ENCODE assay signal across 30 cellular contexts in genomic region chr5:72226950-72227349, GRCh38.
DNase-seq lines count a peak whose midpoint lies in the region; ATAC-seq, FAIRE-seq and TF ChIP-seq lines count a peak whose summit lies in the region.
"Had no signal": no experiment of that assay in that cellular context is flagged by ENCODE, and none has a peak within 500 bp of the region (broad histone marks: within the 10 kb centered on the region; RNA-seq: fewer than 3 reads in every experiment).

No MANE protein-coding gene starts in this region.

- no peaks in the 10 kb centered on the region for H3F3A ChIP-seq in Loucy (ENCODE audit: low read depth)
- peaks cover 11% of the 10 kb centered on the region for H3F3A ChIP-seq in GM23248 (ENCODE audit: insufficient read depth)

- H3K27me3 Mint-ChIP-seq in astrocyte (ENCODE audit: low read depth, unreplicated experiment) (no peaks in the 10 kb centered on the region), HFFc6 (ENCODE audit: insufficient read depth) (no peaks in the 10 kb centered on the region; the same call in 1 of the 2 replicates)
- H3K27me3 Mint-ChIP-seq: activated CD4-positive, alpha-beta memory T cell treated with anti-CD3 and anti-CD28 coated beads for 36 hours had no signal

- H4K20me1 ChIP-seq in Loucy (ENCODE audit: insufficient read depth, low read length, poor library complexity, severe bottlenecking) (peaks cover 42% of the 10 kb centered on the region), astrocyte (ENCODE audit: insufficient read depth, low read length) (no peaks in the 10 kb centered on the region), GM23248 (ENCODE audit: insufficient read depth) (no peaks in the 10 kb centered on the region)

- peaks cover 56% of the 10 kb centered on the region for H3K4me1 ChIP-seq in Loucy (ENCODE audit: insufficient read depth, low read length, poor library complexity, severe bottlenecking)
- H3K4me1 ChIP-seq in astrocyte (ENCODE audit: insufficient read depth, low read length), result peaks cover 22% of the 10 kb centered on the region
- H3K4me1 ChIP-seq in heart right ventricle, result peaks cover 0 to 32% (median 5%) of the 10 kb centered on the region in 9 donors
- peaks cover 14% of the 10 kb centered on the region for H3K4me1 ChIP-seq in GM23248 (ENCODE audit: insufficient read depth)
- peaks cover 0 to 8% (median 4%) of the 10 kb centered on the region in 4 donors for H3K4me1 ChIP-seq in sigmoid colon
- H3K4me1 ChIP-seq: BE2C, breast epithelium, transverse colon had no signal

- no peak for DNase-seq in astrocyte (ENCODE audit: low read depth)
- DNase-seq in heart right ventricle, result peak in 1 of 2 donors; percentile 17
- peak; percentile 86 for DNase-seq in pons (ENCODE audit: low spot score)
- no peak for DNase-seq in GM23248
- no peak for DNase-seq in NCI-H446 treated with DMSO at 0.1 percent for 48 hours (lab: John Stamatoyannopoulos, UW)
- no peak for DNase-seq in HFFc6
- DNase-seq in sigmoid colon, result no peak
- DNase-seq: activated CD4-positive, alpha-beta memory T cell treated with anti-CD3 and anti-CD28 coated beads for 36 hours; activated CD4-positive, CD25-positive, alpha-beta regulatory T cell; activated CD8-positive, alpha-beta memory T cell treated with anti-CD3 and anti-CD28 coated beads, Interleukin-2, amount 50 U/mL, for 48 hours; activated naive CD4-positive, alpha-beta T cell treated with anti-CD3 and anti-CD28 coated beads, Interleukin-2, amount 50 U/mL, for 16 hours; amniotic stem cell; BE2C; DMS79; foreskin keratinocyte; GF-D8; HCEC 1CT; mesendoderm; NCI-H1436; NCI-H774; SHP77; stimulated activated CD4-positive, alpha-beta T cell treated with anti-CD3 and anti-CD28 coated beads, Interleukin-2, amount 100 ng/mL, for 24 hours; stomach; transverse colon had no signal

- H3K9ac ChIP-seq in Loucy (ENCODE audit: low read depth, low read length, poor library complexity, severe bottlenecking) (no peak overlapping the region), astrocyte (ENCODE audit: low read length) (no peak overlapping the region), GM23248 (no peak overlapping the region)
- H3K9ac ChIP-seq: KMS-11 had no signal

- TF ChIP-seq CTCF in Loucy (conservative IDR thresholded peaks at IDR 0.05; ENCODE audit: low read length), result no peak
- no peak for TF ChIP-seq CTCF in astrocyte (IDR thresholded peaks at IDR 0.05; ENCODE audit: insufficient read depth, low read depth, low read length)
- no peak for TF ChIP-seq CTCF in heart right ventricle (IDR thresholded peaks at IDR 0.05)
- TF ChIP-seq CTCF in HFFc6 (IDR thresholded peaks at IDR 0.05), result no peak
- no peak for TF ChIP-seq CTCF in sigmoid colon (IDR thresholded peaks at IDR 0.05)

- in situ Hi-C loops in GM23248 (cut with MboI), result no loop called here

- TF ChIP-seq POLR2A in sigmoid colon (IDR thresholded peaks at IDR 0.05), result no peak

- H3K79me2 ChIP-seq in Loucy (ENCODE audit: insufficient read depth, low read length), result no peaks in the 10 kb centered on the region
- H3K79me2 ChIP-seq in astrocyte (ENCODE audit: insufficient read depth, low read length), result no peaks in the 10 kb centered on the region
- H3K79me2 ChIP-seq in GM23248 (ENCODE audit: insufficient read depth), result no peaks in the 10 kb centered on the region
- H3K79me2 ChIP-seq: hepatocyte had no signal

- no peak for FAIRE-seq in astrocyte (lab: Jason Lieb, UNC)

- intact Hi-C loops in heart right ventricle (cut with DNase I) (no loop called here), sigmoid colon (cut with DNase I) (no loop called here)

- H3K9me2 ChIP-seq in Loucy (replicated peaks; ENCODE audit: low read depth, low read length), result no peaks in the 10 kb centered on the region
- H3K9me2 ChIP-seq in GM23248 (ENCODE audit: insufficient read depth), result no peaks in the 10 kb centered on the region

- H3K4me3 ChIP-seq in Loucy (ENCODE audit: low read length, poor library complexity, severe bottlenecking) (no peak overlapping the region), astrocyte (ENCODE audit: insufficient read depth, low read depth, low read length) (no peak overlapping the region), heart right ventricle (no peak overlapping the region), GM23248 (no peak overlapping the region), sigmoid colon (no peak overlapping the region)
- H3K4me3 ChIP-seq: breast epithelium, coronary artery, esophagus muscularis mucosa, hepatocyte, stomach, transverse colon had no signal

- H3K27ac ChIP-seq in astrocyte (ENCODE audit: low read depth, low read length) (no peak overlapping the region), heart right ventricle (peak overlapping the region in 7 of 10 donors; percentile 21 to 59 (median 52)), GM23248 (no peak overlapping the region), sigmoid colon (no peak overlapping the region)
- H3K27ac ChIP-seq: breast epithelium, coronary artery, esophagus muscularis mucosa, foreskin keratinocyte, hepatocyte, KMS-11, stomach, transverse colon had no signal

- no peak for TF ChIP-seq EP300 in sigmoid colon (IDR thresholded peaks at IDR 0.05)

- no peaks in the 10 kb centered on the region for H3K27me3 ChIP-seq in Loucy (ENCODE audit: insufficient read depth, low read length, poor library complexity, severe bottlenecking)
- no peaks in the 10 kb centered on the region for H3K27me3 ChIP-seq in astrocyte (ENCODE audit: insufficient read depth, low read length)
- H3K27me3 ChIP-seq in heart right ventricle, result no peaks in the 10 kb centered on the region
- no peaks in the 10 kb centered on the region for H3K27me3 ChIP-seq in GM23248 (replicated peaks; ENCODE audit: insufficient read depth)
- no peaks in the 10 kb centered on the region for H3K27me3 ChIP-seq in sigmoid colon
- H3K27me3 ChIP-seq: BE2C, breast epithelium, esophagus muscularis mucosa, foreskin keratinocyte, hepatocyte, stomach, transverse colon had no signal

- peaks cover 54% of the 10 kb centered on the region for H3K36me3 ChIP-seq in Loucy (ENCODE audit: insufficient read depth, low read length)
- peaks cover 33% of the 10 kb centered on the region for H3K36me3 ChIP-seq in astrocyte (ENCODE audit: insufficient read depth, low read length)
- peaks cover 0 to 90% (median 29%) of the 10 kb centered on the region in 9 donors for H3K36me3 ChIP-seq in heart right ventricle
- H3K36me3 ChIP-seq in GM23248 (ENCODE audit: low read depth), result peaks cover 19% of the 10 kb centered on the region
- H3K36me3 ChIP-seq in sigmoid colon, result peaks cover 0 to 60% (median 9%) of the 10 kb centered on the region in 4 donors
- H3K36me3 ChIP-seq: breast epithelium had no signal

- H3K4me3 Mint-ChIP-seq in astrocyte (ENCODE audit: unreplicated experiment), result no peak overlapping the region
- H3K4me3 Mint-ChIP-seq in HFFc6, result no peak overlapping the region
- H3K4me3 Mint-ChIP-seq: activated CD4-positive, alpha-beta memory T cell treated with anti-CD3 and anti-CD28 coated beads for 36 hours had no signal

- H3K36me3 Mint-ChIP-seq in astrocyte (ENCODE audit: low read depth, unreplicated experiment) (peaks cover 15% of the 10 kb centered on the region), HFFc6 (ENCODE audit: low read depth) (peaks cover 64% of the 10 kb centered on the region)

- H3K27ac Mint-ChIP-seq in astrocyte (ENCODE audit: unreplicated experiment) (peak overlapping the region; percentile 43), HFFc6 (no peak overlapping the region)
- H3K27ac Mint-ChIP-seq: activated CD4-positive, alpha-beta memory T cell treated with anti-CD3 and anti-CD28 coated beads for 36 hours had no signal

- peak overlapping the region; percentile 4 for H3K4me2 ChIP-seq in Loucy (ENCODE audit: low read depth, low read length, poor library complexity, severe bottlenecking)
- no peak overlapping the region for H3K4me2 ChIP-seq in astrocyte (ENCODE audit: low read length)
- H3K4me2 ChIP-seq in GM23248 (ENCODE audit: unreplicated experiment), result no peak overlapping the region
- H3K4me2 ChIP-seq: hepatocyte, KMS-11 had no signal

- no peaks in the 10 kb centered on the region for H3K9me3 ChIP-seq in Loucy (ENCODE audit: insufficient read depth, low read depth, low read length)
- no peaks in the 10 kb centered on the region for H3K9me3 ChIP-seq in astrocyte (ENCODE audit: insufficient read depth, low read depth, low read length)
- no peaks in the 10 kb centered on the region for H3K9me3 ChIP-seq in heart right ventricle
- no peaks in the 10 kb centered on the region for H3K9me3 ChIP-seq in GM23248 (ENCODE audit: low read depth)
- no peaks in the 10 kb centered on the region for H3K9me3 ChIP-seq in sigmoid colon
- H3K9me3 ChIP-seq: BE2C, breast epithelium, esophagus muscularis mucosa, stomach, transverse colon had no signal

- H3K4me1 Mint-ChIP-seq in astrocyte (ENCODE audit: low read depth, unreplicated experiment) (peaks cover 31% of the 10 kb centered on the region), HFFc6 (ENCODE audit: low read depth) (peaks cover 19% of the 10 kb centered on the region)

- no peaks in the 10 kb centered on the region for H3K9me3 Mint-ChIP-seq in astrocyte (ENCODE audit: unreplicated experiment)
- H3K9me3 Mint-ChIP-seq in HFFc6, result no peaks in the 10 kb centered on the region
- H3K9me3 Mint-ChIP-seq: activated CD4-positive, alpha-beta memory T cell treated with anti-CD3 and anti-CD28 coated beads for 36 hours had no signal

- H2AFZ ChIP-seq in Loucy (ENCODE audit: low read length) (no peak overlapping the region), astrocyte (ENCODE audit: low read depth, low read length) (no peak overlapping the region), GM23248 (no peak overlapping the region)
- H2AFZ ChIP-seq: hepatocyte had no signal

- peak; percentile 58 to 92 (median 78) for ATAC-seq in heart right ventricle
- ATAC-seq: foreskin keratinocyte had no signal

- WGBS in heart right ventricle, 2 donors, result 38 to 61% methylated on average over 2 of the region's 2 CpGs
- 100% methylated on average over 2 of the region's 2 CpGs for WGBS in GM23248 (ENCODE audit: low coverage in 1 of 2, low lambda C conversion rate in 2 of 2, missing lambda C conversion rate in 2 of 2), 2 experiments
- 88 to 91% methylated on average over 2 of the region's 2 CpGs for WGBS in sigmoid colon, 2 donors

Comparison
In these comparisons a context has a peak if more than half of its experiments do, and no peak if none do; other contexts are left out.
1. H3K27ac ChIP-seq: peak in heart right ventricle (7 of 10); none in astrocyte (single experiment), GM23248 (single experiment) and sigmoid colon (0 of 4).